Comparison of ENCODE assay signal across 25 cellular contexts in the genomic region with DNA sequence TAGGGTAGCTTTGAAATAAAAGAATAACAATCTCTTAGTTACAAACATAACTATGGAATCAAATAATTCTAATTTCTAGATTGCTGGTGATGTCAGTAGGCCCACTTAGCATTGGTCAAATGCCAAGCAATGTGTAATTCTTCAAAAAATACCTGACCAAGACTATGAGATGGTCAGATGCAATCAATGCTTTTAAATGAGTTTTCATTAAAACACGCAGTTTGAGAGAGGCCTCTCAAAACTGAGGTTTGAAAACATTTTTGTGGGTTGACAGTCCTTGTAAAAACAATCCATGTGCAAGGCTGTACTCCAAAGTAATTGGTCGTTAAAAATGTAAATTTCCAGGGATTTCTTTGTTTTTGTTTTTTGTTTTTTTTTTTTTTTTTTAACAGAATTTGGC. TPM values are rescaled to one million over a fixed set of nuclear protein-coding genes. Genes with fewer than 3 reads are reported as not detected.
"Had no signal": no experiment of that assay in that cellular context is flagged by ENCODE, and none has a peak within 500 bp of the region (broad histone marks: within the 10 kb centered on the region; RNA-seq: fewer than 3 reads in every experiment).

No MANE protein-coding gene starts in this region.

- H3K9me3 Mint-ChIP-seq: endodermal cell; naive thymus-derived CD4-positive, alpha-beta T cell; neural crest cell; type B pancreatic cell had no signal

- H3K36me3 ChIP-seq: colonic mucosa, gastroesophageal sphincter, ovary, right atrium auricular region, sigmoid colon, suprapubic skin, thyroid gland had no signal

- H3K27ac Mint-ChIP-seq: endodermal cell, type B pancreatic cell had no signal

- H3K4me1 Mint-ChIP-seq: endodermal cell, neural crest cell had no signal

- H3K27me3 ChIP-seq: colonic mucosa, ovary, right atrium auricular region, sigmoid colon, thyroid gland had no signal

- FAIRE-seq: urothelium cell line had no signal

- H3K27ac ChIP-seq: colonic mucosa, gastroesophageal sphincter, ovary, right atrium auricular region, sigmoid colon, skin epidermis, suprapubic skin, thyroid gland had no signal

- H3K36me3 Mint-ChIP-seq: type B pancreatic cell had no signal

- H3K9me3 ChIP-seq: colonic mucosa, gastroesophageal sphincter, ovary, right atrium auricular region, sigmoid colon, suprapubic skin, thyroid gland had no signal

- H3K4me3 ChIP-seq: colonic mucosa, gastroesophageal sphincter, ovary, right atrium auricular region, sigmoid colon, skin epidermis, suprapubic skin, thyroid gland had no signal

- H3K4me3 Mint-ChIP-seq: endodermal cell; naive thymus-derived CD4-positive, alpha-beta T cell; neural crest cell; type B pancreatic cell had no signal

- DNase-seq: colonic mucosa; dermis blood vessel endothelial cell; endodermal cell; foreskin fibroblast; glutamatergic neuron; islet precursor cell; mammary epithelial cell; naive thymus-derived CD4-positive, alpha-beta T cell; ovary; sigmoid colon; stimulated activated naive CD4-positive, alpha-beta T cell treated with Interleukin-2 at 50 U/mL for 16 hours; thyroid gland had no signal

- H3K4me1 ChIP-seq: colonic mucosa, gastroesophageal sphincter, right atrium auricular region, sigmoid colon, thyroid gland had no signal

RNA-seq across cellular contexts. Expression of gene RLN2, which starts 1.2 kb away (rescaled TPM):
- total RNA-seq: dermis blood vessel endothelial cell, esophagus mucosa, fibroblast of lung, gastroesophageal sphincter, left lobe of liver, lower leg skin, mesenteric fat pad, posterior vena cava, suprapubic skin, thyroid gland had no signal

RNA-seq across cellular contexts. Expression of gene RLN1, which starts 33.9 kb away (rescaled TPM):
- total RNA-seq: dermis blood vessel endothelial cell, esophagus mucosa, fibroblast of lung, gastroesophageal sphincter, left lobe of liver, mesenteric fat pad, posterior vena cava, sigmoid colon, suprapubic skin had no signal
